9 cellular contexts compared by ENCODE assay signal in genomic region chr12:113422030-113422900, GRCh38. TPM values are rescaled to one million over a fixed set of nuclear protein-coding genes. Genes with fewer than 3 reads are reported as not detected.
DNase-seq lines count a peak whose midpoint lies in the region; ATAC-seq, FAIRE-seq and TF ChIP-seq lines count a peak whose summit lies in the region.
"Had no signal": no experiment of that assay in that cellular context is flagged by ENCODE, and none has a peak within 500 bp of the region (broad histone marks: within the 10 kb centered on the region; RNA-seq: fewer than 3 reads in every experiment).

Gene SDSL (plus strand): TSS chr12:113422380. CDS start chr12:113427983, 5,603 bp downstream.

- DNase-seq in EL, result peak; percentile 94
- peak; percentile 63 for DNase-seq in OCI-M2 (lab: John Stamatoyannopoulos, UW; ENCODE audit: unreplicated experiment)
- peak in 1 of 2 donors; percentile 36 for DNase-seq in breast epithelium (ENCODE audit: low spot score in 2 of 2)
- peak; percentile 77 for DNase-seq in iris pigment epithelial cell (ENCODE audit: low read depth)
- peak; percentile 82 for DNase-seq in small intestine
- DNase-seq in glutamatergic neuron, result no peak

- TF ChIP-seq CTCF in breast epithelium (IDR thresholded peaks at IDR 0.05), result no peak
- TF ChIP-seq CTCF in glutamatergic neuron (IDR thresholded peaks at IDR 0.05; ENCODE audit: partially characterized antibody, unreplicated experiment), result no peak

- no peaks in the 10 kb centered on the region for H3K36me3 Mint-ChIP-seq in glutamatergic neuron (ENCODE audit: unreplicated experiment)
- H3K36me3 Mint-ChIP-seq: naive thymus-derived CD8-positive, alpha-beta T cell had no signal

- H3K9me3 Mint-ChIP-seq in glutamatergic neuron (ENCODE audit: unreplicated experiment), result peaks cover 1% of the 10 kb centered on the region
- H3K9me3 Mint-ChIP-seq: naive thymus-derived CD8-positive, alpha-beta T cell had no signal

- H3K4me1 Mint-ChIP-seq in glutamatergic neuron (ENCODE audit: low read depth, unreplicated experiment), result no peaks in the 10 kb centered on the region

- no peaks in the 10 kb centered on the region for H3K36me3 ChIP-seq in breast epithelium
- H3K36me3 ChIP-seq in small intestine (ENCODE audit: control insufficient read depth in 2 of 2, insufficient read depth in 2 of 2, low read length in 2 of 2), result no peaks in the 10 kb centered on the region

- ATAC-seq in GM19467 (IDR thresholded peaks at IDR 0.05; ENCODE audit: unreplicated experiment), result peak; percentile 82
- ATAC-seq in HG03469 (IDR thresholded peaks at IDR 0.05; ENCODE audit: unreplicated experiment), result peak; percentile 77

- no peak within 1 kb of the TSS for H3K27ac Mint-ChIP-seq in glutamatergic neuron (ENCODE audit: unreplicated experiment)

- no peak for TF ChIP-seq POLR2A in breast epithelium (IDR thresholded peaks at IDR 0.05)

- H3K9me3 ChIP-seq in breast epithelium (no peaks in the 10 kb centered on the region), small intestine (ENCODE audit: control insufficient read depth, low read depth) (no peaks in the 10 kb centered on the region)

- peak within 1 kb of the TSS; percentile 60 to 86 for H3K27ac ChIP-seq in breast epithelium
- peak within 1 kb of the TSS; percentile 38 to 79 for H3K27ac ChIP-seq in small intestine (ENCODE audit: low read depth in 1 of 2, low read length in 1 of 2)

- H3K4me3 ChIP-seq in breast epithelium, result peak within 1 kb of the TSS; percentile 36 to 71 (median 52)
- H3K4me3 ChIP-seq in small intestine (ENCODE audit: low read depth in 1 of 2, low read length in 2 of 2), result peak within 1 kb of the TSS; percentile 28 to 57

- H3K4me3 Mint-ChIP-seq in glutamatergic neuron (ENCODE audit: unreplicated experiment), result no peak within 1 kb of the TSS

- peaks cover 7% of the 10 kb centered on the region for H3K27me3 Mint-ChIP-seq in glutamatergic neuron (ENCODE audit: unreplicated experiment)

- no peaks in the 10 kb centered on the region for H3K4me1 ChIP-seq in breast epithelium
- peaks cover 0 to 2% of the 10 kb centered on the region in 2 donors for H3K4me1 ChIP-seq in small intestine (ENCODE audit: control insufficient read depth in 2 of 2, insufficient read depth in 1 of 2, low read depth in 1 of 2, low read length in 1 of 2)

- H3K27me3 ChIP-seq in breast epithelium, result no peaks in the 10 kb centered on the region
- H3K27me3 ChIP-seq in small intestine (ENCODE audit: control insufficient read depth in 2 of 2, insufficient read depth in 2 of 2, low read length in 2 of 2), result no peaks in the 10 kb centered on the region

- intact Hi-C loops in breast epithelium (cut with DNase I; ENCODE audit: low total_unique reads), result no loop called here

- no peak for FAIRE-seq in small intestine (lab: Jason Lieb, UNC)

- 5 to 8% (median 6%) methylated on average over 13 of the region's 13 CpGs for WGBS in small intestine, 3 donors

RNA-seq across cellular contexts. Expression of gene SDSL, which starts in this region (rescaled TPM):
- total RNA-seq in breast epithelium (1 to 10 TPM; 4.6 to 4.9 (median 4.8) TPM), glutamatergic neuron (ENCODE audit: unreplicated experiment) (0.74 TPM)
- polyA plus RNA-seq in small intestine, result 10 to 100 TPM; 24.0 to 37.6 (median 26.2) TPM
- total RNA-seq: naive thymus-derived CD8-positive, alpha-beta T cell had no signal
- polyA plus RNA-seq: naive thymus-derived CD8-positive, alpha-beta T cell had no signal
